11 cellular contexts compared by ENCODE assay signal in the genomic region with DNA sequence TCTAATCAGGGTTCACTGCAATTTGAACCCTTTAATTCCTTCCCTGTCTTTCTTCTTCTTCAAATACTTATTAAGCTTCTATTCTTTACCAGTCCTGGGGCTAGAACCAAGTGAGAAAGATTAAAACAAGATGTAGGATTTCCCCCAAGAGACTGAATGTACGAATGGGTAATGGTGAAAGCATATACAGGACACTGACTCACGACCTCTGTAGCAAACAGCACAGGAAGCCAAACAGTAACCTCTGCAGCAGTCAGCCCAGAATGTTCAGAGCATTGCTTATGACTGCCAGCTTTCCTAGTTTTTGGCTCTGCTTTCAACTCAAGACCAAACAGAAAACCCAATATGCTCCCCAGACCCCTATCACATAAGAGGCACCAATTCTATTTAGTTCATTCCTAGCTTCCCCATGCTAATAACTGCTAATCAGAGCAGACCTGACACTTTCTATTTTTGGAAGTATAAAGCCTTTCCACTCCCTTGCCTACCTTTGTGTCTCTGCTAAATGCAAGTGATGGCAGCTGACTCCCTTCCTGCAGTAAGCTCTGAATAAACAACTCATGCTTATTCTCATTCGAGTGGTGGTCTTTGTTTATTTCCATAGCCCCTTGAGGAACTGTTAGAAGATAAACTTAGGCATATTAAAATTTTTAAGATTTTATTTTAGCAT.
DNase-seq lines count a peak whose midpoint lies in the region; ATAC-seq, FAIRE-seq and TF ChIP-seq lines count a peak whose summit lies in the region.
"Had no signal": no experiment of that assay in that cellular context is flagged by ENCODE, and none has a peak within 500 bp of the region (broad histone marks: within the 10 kb centered on the region; RNA-seq: fewer than 3 reads in every experiment).

No MANE protein-coding gene starts in this region.

- no peak for TF ChIP-seq POLR2A in GM12891 (IDR thresholded peaks at IDR 0.05; ENCODE audit: low read depth, low read length)

- H2AFZ ChIP-seq in neuron (ENCODE audit: low read depth, low read length) = peak overlapping the region; percentile 67

- TF ChIP-seq CTCF in epithelial cell of esophagus (IDR thresholded peaks at IDR 0.05; ENCODE audit: insufficient read depth, low read depth, low read length, missing control alignments) = no peak

- no peaks in the 10 kb centered on the region for H3K4me1 ChIP-seq in neuron (ENCODE audit: insufficient read depth, low read length)

- no peaks in the 10 kb centered on the region for H3K9me3 ChIP-seq in neuron (ENCODE audit: low read length)

- no peak overlapping the region for H3K4me3 ChIP-seq in epithelial cell of esophagus (ENCODE audit: low read length)
- no peak overlapping the region for H3K4me3 ChIP-seq in neuron (ENCODE audit: low read length)
- H3K4me3 ChIP-seq: skin epidermis had no signal

- no peaks in the 10 kb centered on the region for H3K36me3 ChIP-seq in neuron (ENCODE audit: insufficient read depth, low read length)

- DNase-seq in NCI-H226 (peak; percentile 24), epithelial cell of esophagus (ENCODE audit: low read depth) (peak; percentile 61), inferior parietal cortex (ENCODE audit: extremely low spot score) (no peak), GM12891 (ENCODE audit: insufficient read length, low spot score) (no peak)
- DNase-seq in activated CD4-positive, alpha-beta T cell treated with anti-CD3 and anti-CD28 coated beads for 48 hours = no peak
- DNase-seq: GF-D8, SIG-M5 had no signal

- peak; percentile 63 for ATAC-seq in GM19035 (IDR thresholded peaks at IDR 0.05; ENCODE audit: unreplicated experiment)

- no peaks in the 10 kb centered on the region for H3K27me3 ChIP-seq in neuron (ENCODE audit: insufficient read depth, low read length)

- FAIRE-seq in GM12891 (lab: Jason Lieb, UNC) = no peak
- FAIRE-seq: islet of Langerhans had no signal

TF ChIP-seq in GM12891, 5 proteins besides CTCF, POLR2A, EP300 and RAD21:
- TF ChIP-seq TAF1 (IDR thresholded peaks at IDR 0.05; ENCODE audit: low read depth, low read length) (no peak), POLR2AphosphoS5 (IDR thresholded peaks at IDR 0.05; ENCODE audit: low read depth, low read length) (no peak), SPI1 (IDR thresholded peaks at IDR 0.05; ENCODE audit: low read depth, low read length) (no peak), PAX5 (IDR thresholded peaks at IDR 0.05; ENCODE audit: insufficient read depth, low read length, severe bottlenecking) (no peak), POU2F2 (IDR thresholded peaks at IDR 0.05; ENCODE audit: low read depth, low read length) (no peak)

Comparison
In these comparisons a context has a peak if more than half of its experiments do, and no peak if none do; other contexts are left out.
1. DNase-seq: peak in NCI-H226 (single experiment) and epithelial cell of esophagus (single experiment); none in activated CD4-positive, alpha-beta T cell treated with anti-CD3 and anti-CD28 coated beads for 48 hours (single experiment), inferior parietal cortex (single experiment) and GM12891 (single experiment).